Comparison of ENCODE assay signal across 11 cellular contexts in the genomic region with DNA sequence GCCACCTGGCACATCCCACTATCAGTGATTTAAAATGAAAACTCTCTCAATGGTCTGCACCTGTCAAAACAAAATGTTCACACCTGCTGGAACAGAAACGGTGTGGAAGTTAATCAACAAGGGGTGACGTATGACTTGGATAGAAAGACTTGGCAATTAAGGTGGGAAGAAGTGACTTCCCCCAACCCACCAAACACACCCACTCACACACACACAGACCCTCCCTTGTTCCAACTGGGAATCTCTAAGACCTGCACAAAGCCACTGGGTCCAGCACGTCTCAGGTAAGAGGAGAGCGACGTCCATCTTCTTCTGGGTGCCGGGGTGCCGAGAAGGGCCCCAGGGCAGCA. TPM values are rescaled to one million over a fixed set of nuclear protein-coding genes. Genes with fewer than 3 reads are reported as not detected.
A peak's percentile ranks its signal among the peaks of the same experiment; 100 is the strongest.
DNase-seq lines count a peak whose midpoint lies in the region; ATAC-seq, FAIRE-seq and TF ChIP-seq lines count a peak whose summit lies in the region.
"Had no signal": no experiment of that assay in that cellular context is flagged by ENCODE, and none has a peak within 500 bp of the region (broad histone marks: within the 10 kb centered on the region; RNA-seq: fewer than 3 reads in every experiment).

No MANE protein-coding gene starts in this region.

- H3K27me3 ChIP-seq in astrocyte (ENCODE audit: insufficient read depth, low read length) = no peaks in the 10 kb centered on the region
- H3K27me3 ChIP-seq: testis had no signal

- H3K27me3 Mint-ChIP-seq in activated T-cell treated with anti-CD3 and anti-CD28 coated beads, Interleukin-2, amount 50 U/mL, for 72 hours (ENCODE audit: low read depth) = no peaks in the 10 kb centered on the region
- no peaks in the 10 kb centered on the region for H3K27me3 Mint-ChIP-seq in astrocyte (ENCODE audit: low read depth, unreplicated experiment)

- FAIRE-seq in astrocyte (lab: Jason Lieb, UNC) = no peak
- FAIRE-seq: H1 had no signal

- H3K4me3 Mint-ChIP-seq in activated T-cell treated with anti-CD3 and anti-CD28 coated beads, Interleukin-2, amount 50 U/mL, for 72 hours = no peak overlapping the region
- H3K4me3 Mint-ChIP-seq in astrocyte (ENCODE audit: unreplicated experiment) = no peak overlapping the region
- H3K4me3 Mint-ChIP-seq in stimulated activated effector memory CD8-positive, alpha-beta T cell treated with anti-CD3 and anti-CD28 coated beads, Interleukin-12 subunit alpha, Interleukin-12 subunit beta, amount 100 ng/mL, for 72 hours = no peak overlapping the region

- no peak overlapping the region for H3K27ac ChIP-seq in astrocyte (ENCODE audit: low read depth, low read length)
- H3K27ac ChIP-seq: testis had no signal

- peaks cover 61% of the 10 kb centered on the region for H4K20me1 ChIP-seq in astrocyte (ENCODE audit: insufficient read depth, low read length)

- DNase-seq in activated T-cell treated with anti-CD3 and anti-CD28 coated beads, Interleukin-2, amount 50 U/mL, for 72 hours = no peak
- DNase-seq in activated T-cell treated with anti-CD3 and anti-CD28 coated beads, Interleukin-2, amount 50 U/mL, for 1 hour = no peak
- DNase-seq in NCI-H2029 (lab: John Stamatoyannopoulos, UW) (peak; percentile 50), astrocyte (ENCODE audit: low read depth) (no peak), NCI-H187 treated with DMSO at 0.1 percent for 48 hours (lab: John Stamatoyannopoulos, UW) (no peak), NCI-H2081 treated with DMSO at 0.1 percent for 48 hours (lab: John Stamatoyannopoulos, UW) (no peak), DMS 273 treated with DMSO at 0.1 percent for 48 hours (lab: John Stamatoyannopoulos, UW) (no peak)
- DNase-seq in stimulated activated effector memory CD8-positive, alpha-beta T cell treated with anti-CD3 and anti-CD28 coated beads, Interleukin-12 subunit alpha, Interleukin-12 subunit beta, amount 100 ng/mL, for 72 hours (ENCODE audit: low spot score in 2 of 2) = no peak
- DNase-seq: left cardiac atrium had no signal

- no peak overlapping the region for H3K9ac ChIP-seq in astrocyte (ENCODE audit: low read length)

- H3K4me1 Mint-ChIP-seq in activated T-cell treated with anti-CD3 and anti-CD28 coated beads, Interleukin-2, amount 50 U/mL, for 72 hours (ENCODE audit: low read depth) = peaks cover 32% of the 10 kb centered on the region
- peaks cover 26% of the 10 kb centered on the region for H3K4me1 Mint-ChIP-seq in astrocyte (ENCODE audit: low read depth, unreplicated experiment)
- H3K4me1 Mint-ChIP-seq in stimulated activated effector memory CD8-positive, alpha-beta T cell treated with anti-CD3 and anti-CD28 coated beads, Interleukin-12 subunit alpha, Interleukin-12 subunit beta, amount 100 ng/mL, for 72 hours = peaks cover 13% of the 10 kb centered on the region

- no peaks in the 10 kb centered on the region for H3K9me3 ChIP-seq in astrocyte (ENCODE audit: insufficient read depth, low read depth, low read length)
- H3K9me3 ChIP-seq: testis had no signal

- peaks cover 22% of the 10 kb centered on the region for H3K36me3 ChIP-seq in astrocyte (ENCODE audit: insufficient read depth, low read length)

- H3K79me2 ChIP-seq in astrocyte (ENCODE audit: insufficient read depth, low read length) = no peaks in the 10 kb centered on the region

- no peak for ATAC-seq in activated T-cell treated with anti-CD3 and anti-CD28 coated beads, Interleukin-2, amount 50 U/mL, for 72 hours (replicated peaks in 1 of 2)
- ATAC-seq in stimulated activated effector memory CD8-positive, alpha-beta T cell treated with anti-CD3 and anti-CD28 coated beads, Interleukin-12 subunit alpha, Interleukin-12 subunit beta, amount 100 ng/mL, for 72 hours = no peak

- no peaks in the 10 kb centered on the region for H3K9me3 Mint-ChIP-seq in activated T-cell treated with anti-CD3 and anti-CD28 coated beads, Interleukin-2, amount 50 U/mL, for 72 hours
- no peaks in the 10 kb centered on the region for H3K9me3 Mint-ChIP-seq in astrocyte (ENCODE audit: unreplicated experiment)
- no peaks in the 10 kb centered on the region for H3K9me3 Mint-ChIP-seq in stimulated activated effector memory CD8-positive, alpha-beta T cell treated with anti-CD3 and anti-CD28 coated beads, Interleukin-12 subunit alpha, Interleukin-12 subunit beta, amount 100 ng/mL, for 72 hours

- H3K36me3 Mint-ChIP-seq in activated T-cell treated with anti-CD3 and anti-CD28 coated beads, Interleukin-2, amount 50 U/mL, for 72 hours (ENCODE audit: insufficient read depth in 2 of 2) = peaks cover 2 to 23% of the 10 kb centered on the region in 2 donors
- peaks cover 19% of the 10 kb centered on the region for H3K36me3 Mint-ChIP-seq in astrocyte (ENCODE audit: low read depth, unreplicated experiment)
- peaks cover 64% of the 10 kb centered on the region for H3K36me3 Mint-ChIP-seq in stimulated activated effector memory CD8-positive, alpha-beta T cell treated with anti-CD3 and anti-CD28 coated beads, Interleukin-12 subunit alpha, Interleukin-12 subunit beta, amount 100 ng/mL, for 72 hours

- no peak overlapping the region for H3K4me3 ChIP-seq in astrocyte (ENCODE audit: insufficient read depth, low read depth, low read length)
- H3K4me3 ChIP-seq: testis had no signal

- no peak overlapping the region for H2AFZ ChIP-seq in astrocyte (ENCODE audit: low read depth, low read length)

- peaks cover 19% of the 10 kb centered on the region for H3K4me1 ChIP-seq in astrocyte (ENCODE audit: insufficient read depth, low read length)
- H3K4me1 ChIP-seq: testis had no signal

- H3K4me2 ChIP-seq in astrocyte (ENCODE audit: low read length) = peak overlapping the region; percentile 53

- H3K27ac Mint-ChIP-seq in activated T-cell treated with anti-CD3 and anti-CD28 coated beads, Interleukin-2, amount 50 U/mL, for 72 hours = peak overlapping the region; percentile 5
- H3K27ac Mint-ChIP-seq in astrocyte (ENCODE audit: unreplicated experiment) = no peak overlapping the region
- peak overlapping the region; percentile 54 for H3K27ac Mint-ChIP-seq in stimulated activated effector memory CD8-positive, alpha-beta T cell treated with anti-CD3 and anti-CD28 coated beads, Interleukin-12 subunit alpha, Interleukin-12 subunit beta, amount 100 ng/mL, for 72 hours

- TF ChIP-seq CTCF in astrocyte (IDR thresholded peaks at IDR 0.05; ENCODE audit: insufficient read depth, low read depth, low read length) = no peak

RNA-seq across cellular contexts. Expression of a gene that starts 25.1 kb away (rescaled TPM):
- total RNA-seq in activated T-cell treated with anti-CD3 and anti-CD28 coated beads, Interleukin-2, amount 50 U/mL, for 72 hours = 1 to 10 TPM; 4.4 to 4.9 TPM
- 11.0 and 13.5 TPM in 2 replicates for total RNA-seq in astrocyte

RNA-seq across cellular contexts. Expression of a gene that starts 39.6 kb away (rescaled TPM):
- 10 to 100 TPM; 50.0 TPM for total RNA-seq in activated T-cell treated with anti-CD3 and anti-CD28 coated beads, Interleukin-2, amount 50 U/mL, for 72 hours
- 39.0 and 39.2 TPM in 2 replicates for total RNA-seq in astrocyte

RNA-seq across cellular contexts. Expression of a gene that starts 51.3 kb away (rescaled TPM):
- 10 to 100 TPM; 36.0 to 47.2 TPM for total RNA-seq in activated T-cell treated with anti-CD3 and anti-CD28 coated beads, Interleukin-2, amount 50 U/mL, for 72 hours
- total RNA-seq in astrocyte = 37.1 and 37.3 TPM in 2 replicates
